In genomic region chr18:14085770-14086458, GRCh38 we compare ENCODE assay signal across 1 cellular context.
TF ChIP-seq lines count a peak whose summit lies in the region.

No MANE protein-coding gene starts in this region.

TF ChIP-seq in IMR-90, 13 proteins besides CTCF, POLR2A, EP300 and RAD21 (continued from another document):
- TF ChIP-seq ELK1 (IDR thresholded peaks at IDR 0.05; ENCODE audit: borderline replicate concordance, low read depth, low read length) = no peak
